Comparison of ENCODE assay signal across 8 cellular contexts in the genomic region with DNA sequence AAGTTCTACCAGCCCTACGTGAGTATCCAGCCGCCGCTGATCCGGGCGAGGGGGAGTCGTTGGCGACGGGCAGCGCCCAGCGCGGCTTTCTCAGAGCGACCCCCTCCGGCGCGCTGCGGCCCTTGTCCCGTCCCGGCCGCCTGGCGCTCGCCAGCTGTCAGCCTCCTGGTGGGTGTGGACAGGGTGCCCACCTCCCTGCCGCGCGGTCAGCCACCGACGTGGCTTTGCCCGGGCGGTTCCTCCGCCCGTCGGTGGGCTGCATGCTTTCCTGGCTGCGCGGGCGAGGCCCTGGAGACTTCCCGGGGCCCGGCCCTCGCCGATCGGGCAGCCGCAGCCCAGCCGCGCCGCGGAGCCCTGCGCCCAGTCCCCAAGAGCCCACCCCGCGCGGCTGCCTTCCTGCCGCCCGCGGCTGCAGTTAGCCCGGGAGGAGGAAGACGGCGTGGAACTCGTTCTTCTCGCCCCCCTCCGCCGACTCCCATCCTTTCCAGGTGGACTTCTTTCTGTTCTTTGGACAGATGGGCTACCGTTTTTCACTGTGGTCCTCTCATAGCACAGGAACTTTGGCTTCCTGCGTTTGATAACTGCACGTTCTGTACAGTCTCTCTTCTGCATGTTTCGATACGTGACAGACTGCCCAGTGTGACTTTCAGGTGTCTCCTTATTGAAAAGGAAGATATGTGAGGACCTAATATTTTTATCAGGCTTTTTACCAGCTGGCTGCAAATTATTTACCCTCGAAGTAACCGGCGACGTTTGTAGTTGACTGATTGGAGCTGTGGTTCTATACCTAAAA. TPM values are rescaled to one million over a fixed set of nuclear protein-coding genes. Genes with fewer than 3 reads are reported as not detected.
DNase-seq lines count a peak whose midpoint lies in the region; ATAC-seq, FAIRE-seq and TF ChIP-seq lines count a peak whose summit lies in the region.

No MANE protein-coding gene starts in this region.

- H3K4me1 ChIP-seq in esophagus (ENCODE audit: control insufficient read depth in 2 of 2, insufficient read depth in 2 of 2, low read length in 1 of 2), result peaks cover 0 to 6% of the 10 kb centered on the region in 2 donors
- H3K4me1 ChIP-seq in muscle layer of colon (ENCODE audit: insufficient read depth, low read length), result peaks cover 50% of the 10 kb centered on the region

- peak; percentile 16 for FAIRE-seq in GM12891 (lab: Jason Lieb, UNC)

- POLR2A ChIA-PET in activated B cell treated with CpG ODN at 0.5 μM for 24 hours (lab: Charles Lee), result interaction anchor here (0.8 to 2.1 kb wide), 8 partner anchors 11 to 580 kb away, joined by 3 to 10 read pairs (median 6); partner anchors contain the start of genes COMMD10, FEM1C and PGGT1B

- H3K9me3 ChIP-seq in esophagus (ENCODE audit: control insufficient read depth in 2 of 2, insufficient read depth in 1 of 2, low read depth in 1 of 2, low read length in 1 of 2), result no peaks in the 10 kb centered on the region
- no peaks in the 10 kb centered on the region for H3K9me3 ChIP-seq in muscle layer of colon (ENCODE audit: low read length)

- H3K36me3 ChIP-seq in esophagus (ENCODE audit: control insufficient read depth in 2 of 2, insufficient read depth in 2 of 2, low read length in 1 of 2), result no peaks in the 10 kb centered on the region
- peaks cover under 1% of the 10 kb centered on the region for H3K36me3 ChIP-seq in muscle layer of colon (ENCODE audit: insufficient read depth, low read length)

- peak overlapping the region; percentile 87 for H3K9ac ChIP-seq in muscle layer of colon (ENCODE audit: low read length)

- H3K4me3 Mint-ChIP-seq in activated B cell treated with CpG ODN at 0.5 μM for 24 hours, result peak overlapping the region; percentile 98

- no peak for TF ChIP-seq CTCF in activated B cell treated with CpG ODN at 0.5 μM for 24 hours (IDR thresholded peaks at IDR 0.05)

- peak; percentile 73 for DNase-seq in AG08396 (ENCODE audit: low spot score)
- no peak for DNase-seq in GM12891 (ENCODE audit: insufficient read length, low spot score)
- DNase-seq in NCI-H146 (lab: John Stamatoyannopoulos, UW), result peak; percentile 74
- no peak for DNase-seq in activated B cell treated with CpG ODN at 0.5 μM for 24 hours
- no peak for DNase-seq in NCI-H1048 (lab: John Stamatoyannopoulos, UW)

- TF ChIP-seq POLR2A in GM12891 (IDR thresholded peaks at IDR 0.05; ENCODE audit: low read depth, low read length), result no peak

- ATAC-seq in HG02678 (IDR thresholded peaks at IDR 0.05; ENCODE audit: unreplicated experiment) (peak; percentile 32), activated B cell treated with CpG ODN at 0.5 μM for 24 hours (ENCODE audit: low read depth) (peak; percentile 34)

- H3K4me3 ChIP-seq in esophagus (ENCODE audit: low read depth in 1 of 2, low read length in 2 of 2) (peak overlapping the region; percentile 97 to 100), muscle layer of colon (ENCODE audit: low read depth in 1 of 2, low read length in 2 of 2) (peak overlapping the region; percentile 78 to 94)

- H3K4me1 Mint-ChIP-seq in activated B cell treated with CpG ODN at 0.5 μM for 24 hours, result peaks cover 67% of the 10 kb centered on the region

- H3K27ac Mint-ChIP-seq in activated B cell treated with CpG ODN at 0.5 μM for 24 hours, result peak overlapping the region; percentile 89

- CTCF ChIA-PET in activated B cell treated with CpG ODN at 0.5 μM for 24 hours (lab: Charles Lee), result interaction anchor here (0.7 to 1.3 kb wide), 2 partner anchors 207 to 533 kb away, joined by 3 to 5 read pairs; no protein-coding TSS in a partner anchor

- peaks cover 16% of the 10 kb centered on the region for H3K36me3 Mint-ChIP-seq in activated B cell treated with CpG ODN at 0.5 μM for 24 hours (ENCODE audit: low read depth)

- no peaks in the 10 kb centered on the region for H3K27me3 Mint-ChIP-seq in activated B cell treated with CpG ODN at 0.5 μM for 24 hours

- no peaks in the 10 kb centered on the region for H3K9me3 Mint-ChIP-seq in activated B cell treated with CpG ODN at 0.5 μM for 24 hours

- intact Hi-C loops in activated B cell treated with CpG ODN at 0.5 μM for 24 hours (cut with micrococcal nuclease), result loop anchor here (5.0 kb wide), 2 partner anchors 545 to 735 kb away; partner anchors contain the start of gene CCDC112

- H3K27me3 ChIP-seq in esophagus (ENCODE audit: control insufficient read depth in 1 of 2, insufficient read depth in 2 of 2, low read length in 2 of 2) (no peaks in the 10 kb centered on the region), muscle layer of colon (ENCODE audit: control insufficient read depth in 1 of 2, insufficient read depth in 2 of 2, low read length in 2 of 2) (no peaks in the 10 kb centered on the region)

- H3K27ac ChIP-seq in esophagus (ENCODE audit: low read depth in 2 of 2, low read length in 1 of 2) (peak overlapping the region; percentile 90 to 98), muscle layer of colon (ENCODE audit: low read depth, low read length) (peak overlapping the region; percentile 79)

- 0% methylated on average over 58 to 67 of the region's 67 CpGs for WGBS in esophagus, 2 donors

TF ChIP-seq in GM12891, 5 proteins besides CTCF, POLR2A, EP300 and RAD21:
- no peak for TF ChIP-seq POLR2AphosphoS5 (IDR thresholded peaks at IDR 0.05; ENCODE audit: low read depth, low read length)
- no peak for TF ChIP-seq SPI1 (IDR thresholded peaks at IDR 0.05; ENCODE audit: low read depth, low read length)

RNA-seq across cellular contexts. Expression of gene AP3S1, which starts 0.6 kb away (rescaled TPM):
- polyA plus RNA-seq in GM12891 (2012; ENCODE audit: low read depth, missing spikeins), result 160 TPM
- 41.5 and 43.2 TPM in 2 replicates for total RNA-seq in activated B cell treated with CpG ODN at 0.5 μM for 24 hours
- polyA plus RNA-seq in esophagus, result 10 to 100 TPM; 60.5 to 79.4 TPM

RNA-seq across cellular contexts. Expression of gene ATG12, which starts 0.9 kb away (rescaled TPM):
- polyA plus RNA-seq in GM12891 (2012; ENCODE audit: low read depth, missing spikeins), result 47.5 TPM
- total RNA-seq in activated B cell treated with CpG ODN at 0.5 μM for 24 hours, result 54.8 and 73.9 TPM in 2 replicates
- polyA plus RNA-seq in esophagus, result 10 to 100 TPM; 15.3 to 19.5 TPM

RNA-seq across cellular contexts. Expression of gene CDO1, which starts 25.8 kb away (rescaled TPM):
- polyA plus RNA-seq in GM12891 (2012; ENCODE audit: low read depth, missing spikeins), result 0.10 TPM
- not detected in 2 replicates for total RNA-seq in activated B cell treated with CpG ODN at 0.5 μM for 24 hours
- polyA plus RNA-seq in esophagus, result 1 to 10 TPM in 1 of 2 donors, under 1 TPM in 1; 0.41 to 1.5 TPM

Comparison
In these comparisons a context has a peak if more than half of its experiments do, and no peak if none do; other contexts are left out.
1. DNase-seq: peak in AG08396 (single experiment) and NCI-H146 (single experiment); none in GM12891 (single experiment), activated B cell treated with CpG ODN at 0.5 μM for 24 hours (single experiment) and NCI-H1048 (single experiment).